ENCODE assay signal across 1 cellular context in genomic region chr2:168466190-168466737, GRCh38.
TF ChIP-seq lines count a peak whose summit lies in the region.

No MANE protein-coding gene starts in this region.

TF ChIP-seq in SK-N-SH treated with all-trans-retinoic acid at 6 μM for 48 hours, 23 proteins besides CTCF, POLR2A, EP300 and RAD21 (continued from another document):
- TF ChIP-seq CSDC2 (CRISPR knock-in tag; IDR thresholded peaks at IDR 0.05) (no peak), TSHZ2 (CRISPR knock-in tag; IDR thresholded peaks at IDR 0.05) (no peak), ZNF70 (CRISPR knock-in tag; IDR thresholded peaks at IDR 0.05) (no peak), RARB (CRISPR knock-in tag; IDR thresholded peaks at IDR 0.05) (no peak), SNAI2 (CRISPR knock-in tag; IDR thresholded peaks at IDR 0.05) (no peak), ISL1 (CRISPR knock-in tag; IDR thresholded peaks at IDR 0.05) (no peak), ZFP3 (CRISPR knock-in tag; IDR thresholded peaks at IDR 0.05) (no peak)
